In genomic region chr19:13758795-13759194, GRCh38 we compare ENCODE assay signal across 2 cellular contexts.
TF ChIP-seq lines count a peak whose summit lies in the region.

No MANE protein-coding gene starts in this region.

TF ChIP-seq in HEK293, 187 proteins besides CTCF, POLR2A, EP300 and RAD21:
- TF ChIP-seq MEIS1 (CRISPR knock-in tag; IDR thresholded peaks at IDR 0.05; ENCODE audit: borderline replicate concordance), result no peak
- TF ChIP-seq ZNF362 (tag by site-specific recombination; IDR thresholded peaks at IDR 0.05), result no peak
- TF ChIP-seq SCRT2 (tag by site-specific recombination; IDR thresholded peaks at IDR 0.05), result no peak
- TF ChIP-seq ZEB2 (tag by site-specific recombination; IDR thresholded peaks at IDR 0.05), result peak; percentile 27; the same call in 1 of the 2 replicates
- TF ChIP-seq ZNF585B (tag by site-specific recombination; IDR thresholded peaks at IDR 0.05), result no peak
- TF ChIP-seq ZNF600 (tag by site-specific recombination; IDR thresholded peaks at IDR 0.05), result 0 out of 2 replicates have a peak, but pooled peaks have one; percentile 44
- TF ChIP-seq ZNF623 (tag by site-specific recombination; IDR thresholded peaks at IDR 0.05), result no peak

TF ChIP-seq in IMR-90, 13 proteins besides CTCF, POLR2A, EP300 and RAD21:
- TF ChIP-seq CHD1 (IDR thresholded peaks at IDR 0.05; ENCODE audit: low read depth, low read length), result no peak
- no peak for TF ChIP-seq RCOR1 (IDR thresholded peaks at IDR 0.05; ENCODE audit: insufficient replicate concordance, low read length)
- no peak for TF ChIP-seq BHLHE40 (IDR thresholded peaks at IDR 0.05; ENCODE audit: low read depth, low read length)
- TF ChIP-seq, protein P1, sequence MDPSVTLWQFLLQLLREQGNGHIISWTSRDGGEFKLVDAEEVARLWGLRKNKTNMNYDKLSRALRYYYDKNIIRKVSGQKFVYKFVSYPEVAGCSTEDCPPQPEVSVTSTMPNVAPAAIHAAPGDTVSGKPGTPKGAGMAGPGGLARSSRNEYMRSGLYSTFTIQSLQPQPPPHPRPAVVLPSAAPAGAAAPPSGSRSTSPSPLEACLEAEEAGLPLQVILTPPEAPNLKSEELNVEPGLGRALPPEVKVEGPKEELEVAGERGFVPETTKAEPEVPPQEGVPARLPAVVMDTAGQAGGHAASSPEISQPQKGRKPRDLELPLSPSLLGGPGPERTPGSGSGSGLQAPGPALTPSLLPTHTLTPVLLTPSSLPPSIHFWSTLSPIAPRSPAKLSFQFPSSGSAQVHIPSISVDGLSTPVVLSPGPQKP (IDR thresholded peaks at IDR 0.05; ENCODE audit: borderline replicate concordance, low read depth, low read length), result no peak
- TF ChIP-seq CEBPB (IDR thresholded peaks at IDR 0.05; ENCODE audit: low read depth, low read length), result no peak
- no peak for TF ChIP-seq MAZ (IDR thresholded peaks at IDR 0.05; ENCODE audit: borderline replicate concordance, low read depth, low read length)
- TF ChIP-seq NFE2L2 (IDR thresholded peaks at IDR 0.05; ENCODE audit: low read depth, low read length), result no peak
- no peak for TF ChIP-seq FOS (IDR thresholded peaks at IDR 0.05; ENCODE audit: low read depth, low read length)
- TF ChIP-seq, protein P2, sequence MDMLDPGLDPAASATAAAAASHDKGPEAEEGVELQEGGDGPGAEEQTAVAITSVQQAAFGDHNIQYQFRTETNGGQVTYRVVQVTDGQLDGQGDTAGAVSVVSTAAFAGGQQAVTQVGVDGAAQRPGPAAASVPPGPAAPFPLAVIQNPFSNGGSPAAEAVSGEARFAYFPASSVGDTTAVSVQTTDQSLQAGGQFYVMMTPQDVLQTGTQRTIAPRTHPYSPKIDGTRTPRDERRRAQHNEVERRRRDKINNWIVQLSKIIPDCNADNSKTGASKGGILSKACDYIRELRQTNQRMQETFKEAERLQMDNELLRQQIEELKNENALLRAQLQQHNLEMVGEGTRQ (IDR thresholded peaks at IDR 0.05; ENCODE audit: low read depth, low read length), result no peak
TF ChIP-seq in IMR-90: peak in this region for 0.
